ENCODE assay signal across 8 cellular contexts in the genomic region with DNA sequence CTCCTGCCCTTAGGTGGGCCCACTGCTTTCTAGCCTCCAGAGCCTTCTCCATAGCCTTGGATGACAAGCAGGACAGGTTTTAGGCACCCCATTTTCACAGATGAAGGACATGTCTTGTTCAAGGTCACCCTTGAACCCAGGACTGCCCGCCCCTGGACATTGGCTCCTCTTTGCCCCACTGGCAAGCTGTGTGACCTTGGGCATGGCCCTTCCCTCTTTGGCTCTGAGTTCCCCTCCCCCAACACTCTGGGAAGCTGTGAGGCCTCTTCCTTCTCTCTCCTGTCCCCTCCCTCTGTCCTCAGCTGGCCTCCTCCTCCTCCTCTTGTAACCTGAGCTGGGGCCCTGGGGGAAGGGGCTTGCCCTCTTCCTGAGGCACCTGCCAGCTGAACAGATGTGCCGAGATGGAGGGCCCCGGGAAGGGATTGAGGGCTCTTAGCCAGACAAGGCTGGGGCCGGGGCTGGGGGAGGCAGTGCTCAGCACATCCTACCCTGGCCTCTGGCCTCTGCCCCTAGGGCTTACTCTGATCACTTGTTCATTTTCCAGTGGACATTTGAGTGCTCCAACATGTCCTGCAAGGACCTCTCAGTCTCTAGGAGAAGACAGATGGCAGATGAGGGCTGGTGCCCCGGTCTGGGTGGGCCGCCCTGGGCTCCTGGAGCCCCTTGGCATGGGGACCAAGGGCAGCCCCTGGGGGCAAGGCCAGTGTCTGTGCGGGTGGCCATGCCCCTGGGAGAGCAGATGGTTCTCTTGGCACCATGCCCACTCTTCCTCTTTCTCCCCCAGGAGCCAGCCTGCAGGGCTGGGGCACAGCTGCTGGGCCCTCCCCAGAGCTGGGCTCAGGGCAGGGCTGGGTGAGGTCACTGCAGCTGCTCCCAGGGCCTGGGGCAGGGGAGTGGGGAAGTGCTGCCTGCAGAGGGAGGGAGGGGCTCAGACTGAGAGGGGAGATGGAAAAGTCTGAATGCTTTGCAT. TPM values are rescaled to one million over a fixed set of nuclear protein-coding genes. Genes with fewer than 3 reads are reported as not detected.
DNase-seq lines count a peak whose midpoint lies in the region; ATAC-seq and TF ChIP-seq lines count a peak whose summit lies in the region.

No MANE protein-coding gene starts in this region.

- CTCF ChIA-PET in activated CD4-positive, alpha-beta T cell treated with anti-CD3 and anti-CD28 coated beads, Interleukin-2, amount 10 ng/mL, durations not matched to agents 7 days and 5 days (lab: Charles Lee), result no interaction called here

- peak overlapping the region; percentile 75 for H3K4me2 ChIP-seq in neural progenitor cell

- peaks cover 4% of the 10 kb centered on the region for H3K4me1 ChIP-seq in colonic mucosa
- H3K4me1 ChIP-seq in neural progenitor cell, result peaks cover 32% of the 10 kb centered on the region

- no peaks in the 10 kb centered on the region for H3K9me3 Mint-ChIP-seq in neural progenitor cell
- H3K9me3 Mint-ChIP-seq in activated CD4-positive, alpha-beta T cell treated with anti-CD3 and anti-CD28 coated beads, Interleukin-2, amount 10 ng/mL, durations not matched to agents 7 days and 5 days, result no peaks in the 10 kb centered on the region

- peaks cover 15% of the 10 kb centered on the region for H4K20me1 ChIP-seq in neural progenitor cell (ENCODE audit: low read depth)

- H3K36me3 Mint-ChIP-seq in neural progenitor cell, result no peaks in the 10 kb centered on the region
- H3K36me3 Mint-ChIP-seq in activated CD4-positive, alpha-beta T cell treated with anti-CD3 and anti-CD28 coated beads, Interleukin-2, amount 10 ng/mL, durations not matched to agents 7 days and 5 days (ENCODE audit: low read depth), result no peaks in the 10 kb centered on the region

- H3K4me3 ChIP-seq in colonic mucosa, result no peak overlapping the region
- peak overlapping the region; percentile 31 for H3K4me3 ChIP-seq in neural progenitor cell

- no peaks in the 10 kb centered on the region for H3K79me2 ChIP-seq in neural progenitor cell (ENCODE audit: low read depth)

- H3K4me1 Mint-ChIP-seq in neural progenitor cell, result peaks cover 54% of the 10 kb centered on the region
- peaks cover 3% of the 10 kb centered on the region for H3K4me1 Mint-ChIP-seq in activated CD4-positive, alpha-beta T cell treated with anti-CD3 and anti-CD28 coated beads, Interleukin-2, amount 10 ng/mL, durations not matched to agents 7 days and 5 days

- H3K27ac ChIP-seq in colonic mucosa (no peak overlapping the region), neural progenitor cell (no peak overlapping the region)

- peak; percentile 39 for DNase-seq in EL
- DNase-seq in NCI-H2107 (lab: John Stamatoyannopoulos, UW), result peak; percentile 74
- peak; percentile 31 for DNase-seq in colonic mucosa
- peak; percentile 93 for DNase-seq in neural progenitor cell (ENCODE audit: low spot score)
- DNase-seq in NCI-H1048 (lab: John Stamatoyannopoulos, UW), result no peak
- DNase-seq in activated CD4-positive, alpha-beta T cell treated with anti-CD3 and anti-CD28 coated beads, Interleukin-2, amount 10 ng/mL, durations not matched to agents 7 days and 5 days, result no peak
- no peak for DNase-seq in RKO (ENCODE audit: low spot score)

- no peaks in the 10 kb centered on the region for H3K36me3 ChIP-seq in colonic mucosa
- H3K36me3 ChIP-seq in neural progenitor cell, result no peaks in the 10 kb centered on the region

- intact Hi-C loops in colonic mucosa (cut with DNase I), result no loop called here

- POLR2A ChIA-PET in activated CD4-positive, alpha-beta T cell treated with anti-CD3 and anti-CD28 coated beads, Interleukin-2, amount 10 ng/mL, durations not matched to agents 7 days and 5 days (lab: Charles Lee), result no interaction called here

- H3F3A ChIP-seq in neural progenitor cell (ENCODE audit: low read depth), result peaks cover 26% of the 10 kb centered on the region

- H3K9ac ChIP-seq in colonic mucosa (ENCODE audit: low read depth in 2 of 2, low read length in 2 of 2), result no peak overlapping the region
- H3K9ac ChIP-seq in neural progenitor cell, result no peak overlapping the region

- H3K27me3 ChIP-seq in colonic mucosa (peaks cover 1% of the 10 kb centered on the region), neural progenitor cell (peaks cover 13% of the 10 kb centered on the region)

- H3K27ac Mint-ChIP-seq in neural progenitor cell, result peak overlapping the region; percentile 57
- no peak overlapping the region for H3K27ac Mint-ChIP-seq in activated CD4-positive, alpha-beta T cell treated with anti-CD3 and anti-CD28 coated beads, Interleukin-2, amount 10 ng/mL, durations not matched to agents 7 days and 5 days

- H3K27me3 Mint-ChIP-seq in neural progenitor cell (ENCODE audit: insufficient read depth, low read depth), result peaks cover 19% of the 10 kb centered on the region
- peaks cover 28% of the 10 kb centered on the region for H3K27me3 Mint-ChIP-seq in activated CD4-positive, alpha-beta T cell treated with anti-CD3 and anti-CD28 coated beads, Interleukin-2, amount 10 ng/mL, durations not matched to agents 7 days and 5 days

- H2AFZ ChIP-seq in neural progenitor cell (replicated peaks), result no peak overlapping the region

- peak overlapping the region; percentile 6 for H3K4me3 Mint-ChIP-seq in neural progenitor cell
- H3K4me3 Mint-ChIP-seq in activated CD4-positive, alpha-beta T cell treated with anti-CD3 and anti-CD28 coated beads, Interleukin-2, amount 10 ng/mL, durations not matched to agents 7 days and 5 days, result no peak overlapping the region

- TF ChIP-seq CTCF in colonic mucosa (IDR thresholded peaks at IDR 0.05) (no peak), neural progenitor cell (IDR thresholded peaks at IDR 0.05) (no peak)

- ATAC-seq in HG02798 (IDR thresholded peaks at IDR 0.05; ENCODE audit: poor library complexity, unreplicated experiment), result no peak

- H3K9me3 ChIP-seq in colonic mucosa (no peaks in the 10 kb centered on the region), neural progenitor cell (ENCODE audit: low read depth) (no peaks in the 10 kb centered on the region)

RNA-seq across cellular contexts. Expression of a gene that starts 10.7 kb away (rescaled TPM):
- total RNA-seq in colonic mucosa (under 1 TPM; 0.56 to 0.59 TPM), neural progenitor cell (ENCODE audit: low replicate concordance) (2.1 TPM in 1 of 2 replicates, not detected in the other)
- not detected for total RNA-seq in activated CD4-positive, alpha-beta T cell treated with anti-CD3 and anti-CD28 coated beads, Interleukin-2, amount 10 ng/mL, durations not matched to agents 7 days and 5 days

Comparison
In these comparisons a context has a peak if more than half of its experiments do, and no peak if none do; other contexts are left out.
1. DNase-seq: peak in EL (single experiment), NCI-H2107 (single experiment), colonic mucosa (single experiment) and neural progenitor cell (single experiment); none in NCI-H1048 (single experiment), activated CD4-positive, alpha-beta T cell treated with anti-CD3 and anti-CD28 coated beads, Interleukin-2, amount 10 ng/mL, durations not matched to agents 7 days and 5 days (single experiment) and RKO (single experiment).